In genomic region chr14:56098021-56098420, GRCh38 we compare ENCODE assay signal across 24 cellular contexts. TPM values are rescaled to one million over a fixed set of nuclear protein-coding genes. Genes with fewer than 3 reads are reported as not detected.
"Had no signal": no experiment of that assay in that cellular context is flagged by ENCODE, and none has a peak within 500 bp of the region (broad histone marks: within the 10 kb centered on the region; RNA-seq: fewer than 3 reads in every experiment).

No MANE protein-coding gene starts in this region.

- H3K27me3 ChIP-seq: neutrophil, pancreas, right lobe of liver, transverse colon, vagina had no signal

- H3K36me3 Mint-ChIP-seq: mesothelial cell of epicardium; natural killer cell treated with Interleukin-12 subunit alpha and Interleukin-12 subunit beta and Interleukin-15 and Interleukin-18, amount 100 ng/mL, for 72 hours; stimulated activated naive B cell treated with anti-CD40 and anti-IgM and Interleukin-4, amounts not matched to agents 10 μg/mL and 1 μg/mL and 100 μg/mL, for 72 hours had no signal

- H3K4me1 ChIP-seq: right lobe of liver, transverse colon, vagina had no signal

- DNase-seq: dorsolateral prefrontal cortex; effector CD4-positive, alpha-beta T cell; hypothalamus; immature natural killer cell; mucosa of descending colon; naive B cell; pancreas; right lobe of liver; small intestine; stimulated activated CD4-positive, alpha-beta T cell treated with anti-CD3 and anti-CD28 coated beads, Interleukin-15, amount 100 ng/mL, for 24 hours; stimulated activated CD4-positive, alpha-beta T cell treated with anti-CD3 and anti-CD28 coated beads, Interleukin-2, amount 100 ng/mL, for 48 hours; stimulated activated naive B cell treated with anti-CD40 and anti-IgM and Interleukin-4, amounts not matched to agents 10 μg/mL and 1 μg/mL and 100 μg/mL, for 72 hours; transverse colon had no signal

- H3K27ac Mint-ChIP-seq: immature natural killer cell; memory B cell; mesothelial cell of epicardium; naive B cell; natural killer cell treated with Interleukin-12 subunit alpha and Interleukin-12 subunit beta and Interleukin-15 and Interleukin-18, amount 100 ng/mL, for 72 hours; stimulated activated naive B cell treated with anti-CD40 and anti-IgM and Interleukin-4, amounts not matched to agents 10 μg/mL and 1 μg/mL and 100 μg/mL, for 72 hours; stimulated activated naive CD8-positive, alpha-beta T cell treated with anti-CD3 and anti-CD28 coated beads, Interleukin-15, Interleukin-2, amounts not matched to agents 100 ng/mL and 50 ng/mL, for 24 hours had no signal

- H3K4me3 ChIP-seq: dorsolateral prefrontal cortex, lung, mucosa of descending colon, pancreas, right lobe of liver, thoracic aorta, transverse colon, vagina had no signal

- H3K4me3 Mint-ChIP-seq: immature natural killer cell; memory B cell; mesothelial cell of epicardium; naive B cell; natural killer cell treated with Interleukin-12 subunit alpha and Interleukin-12 subunit beta and Interleukin-15 and Interleukin-18, amount 100 ng/mL, for 72 hours; neural crest cell; stimulated activated naive B cell treated with anti-CD40 and anti-IgM and Interleukin-4, amounts not matched to agents 10 μg/mL and 1 μg/mL and 100 μg/mL, for 72 hours; stimulated activated naive CD8-positive, alpha-beta T cell treated with anti-CD3 and anti-CD28 coated beads, Interleukin-15, Interleukin-2, amounts not matched to agents 100 ng/mL and 50 ng/mL, for 24 hours had no signal

- H3K27ac ChIP-seq: dorsolateral prefrontal cortex, epithelial cell of prostate, neutrophil, pancreas, right lobe of liver, thoracic aorta, transverse colon, vagina had no signal

- H3K9me3 Mint-ChIP-seq: immature natural killer cell; mesothelial cell of epicardium; natural killer cell treated with Interleukin-12 subunit alpha and Interleukin-12 subunit beta and Interleukin-15 and Interleukin-18, amount 100 ng/mL, for 72 hours; neural crest cell; stimulated activated naive B cell treated with anti-CD40 and anti-IgM and Interleukin-4, amounts not matched to agents 10 μg/mL and 1 μg/mL and 100 μg/mL, for 72 hours; stimulated activated naive CD8-positive, alpha-beta T cell treated with anti-CD3 and anti-CD28 coated beads, Interleukin-15, Interleukin-2, amounts not matched to agents 100 ng/mL and 50 ng/mL, for 24 hours had no signal

- H3K9me3 ChIP-seq: mucosa of descending colon, neutrophil, pancreas, right lobe of liver, thoracic aorta, transverse colon, vagina had no signal

- H3K4me1 Mint-ChIP-seq: immature natural killer cell; memory B cell; naive B cell; stimulated activated naive B cell treated with anti-CD40 and anti-IgM and Interleukin-4, amounts not matched to agents 10 μg/mL and 1 μg/mL and 100 μg/mL, for 72 hours had no signal

- H3K36me3 ChIP-seq: neutrophil, pancreas, right lobe of liver, thoracic aorta, transverse colon, vagina had no signal

RNA-seq across cellular contexts. Expression of gene PELI2, which starts 20.2 kb away (rescaled TPM):
- polyA plus RNA-seq: keratinocyte had no signal
